Comparison of ENCODE assay signal across 15 cellular contexts in genomic region chr7:34153680-34154270, GRCh38.
"Had no signal": no experiment of that assay in that cellular context is flagged by ENCODE, and none has a peak within 500 bp of the region (broad histone marks: within the 10 kb centered on the region; RNA-seq: fewer than 3 reads in every experiment).

No MANE protein-coding gene starts in this region.

- H2AFZ ChIP-seq: hepatocyte, parathyroid adenoma had no signal

- FAIRE-seq: endometrium, small intestine had no signal

- H3K27me3 ChIP-seq: dorsolateral prefrontal cortex, hepatocyte, stomach, tibial artery, vagina had no signal

- DNase-seq: activated T-cell treated with anti-CD3 and anti-CD28 coated beads, Interleukin-2, amount 50 U/mL, for 1 hour; dorsolateral prefrontal cortex; left cardiac atrium; lower lobe of right lung; naive B cell; small intestine; stomach; T-helper 2 cell; tibial artery had no signal

- H3K4me2 ChIP-seq: hepatocyte had no signal

- H3K9me3 ChIP-seq: lower lobe of right lung, stomach, tibial artery, vagina had no signal

- H3K27ac ChIP-seq: dorsolateral prefrontal cortex, hepatocyte, lower lobe of right lung, parathyroid adenoma, tibial artery, vagina had no signal

- ATAC-seq: activated naive CD4-positive, alpha-beta T cell treated with anti-CD3 and anti-CD28 coated beads, Interleukin-2, amount 50 U/mL, for 72 hours; esophagus mucosa; left cardiac atrium; lower lobe of right lung had no signal

- H3K4me1 ChIP-seq: lower lobe of right lung, parathyroid adenoma had no signal

- H3K36me3 ChIP-seq: lower lobe of right lung, stomach, tibial artery, vagina had no signal

- H3K4me3 ChIP-seq: dorsolateral prefrontal cortex, hepatocyte, lower lobe of right lung, stomach, tibial artery, vagina had no signal

- H3K9ac ChIP-seq: parathyroid adenoma had no signal
